Comparison of ENCODE assay signal across 8 cellular contexts in genomic region chr1:150560011-150560438, GRCh38. TPM values are rescaled to one million over a fixed set of nuclear protein-coding genes. Genes with fewer than 3 reads are reported as not detected.
DNase-seq lines count a peak whose midpoint lies in the region; ATAC-seq and TF ChIP-seq lines count a peak whose summit lies in the region.

No MANE protein-coding gene starts in this region.

- peak overlapping the region; percentile 59 for H3K4me3 Mint-ChIP-seq in natural killer cell

- H3K9me3 ChIP-seq in BE2C (no peaks in the 10 kb centered on the region), NT2/D1 (ENCODE audit: insufficient read depth, low read length) (no peaks in the 10 kb centered on the region), testis (no peaks in the 10 kb centered on the region)

- intact Hi-C loops in natural killer cell (cut with micrococcal nuclease) (loop anchor here (5.0 to 10.0 kb wide), 6 partner anchors 137 to 597 kb away; partner anchors contain the start of genes ANP32E, CTSS, GOLPH3L and RPRD2), testis (cut with DNase I; ENCODE audit: low total_unique reads) (loop anchor here (5.0 kb wide), 1 partner anchor 62 kb away; no protein-coding TSS in a partner anchor)

- TF ChIP-seq POLR2A in testis (IDR thresholded peaks at IDR 0.05), result no peak

- peak; percentile 81 for DNase-seq in BE2C
- DNase-seq in HEK293T (ENCODE audit: extremely low spot score), result peak; percentile 87
- DNase-seq in NT2/D1 (ENCODE audit: low read depth, low spot score), result no peak
- peak; percentile 75 for DNase-seq in activated T-cell treated with anti-CD3 and anti-CD28 coated beads, Interleukin-2, amount 50 U/mL, for 1 hour
- DNase-seq in natural killer cell, result peak; percentile 66
- peak; percentile 85 for DNase-seq in testis
- DNase-seq in HPDE6-E6E7 (ENCODE audit: extremely low spot score), result no peak

- ATAC-seq in esophagus mucosa (peak; percentile 8), natural killer cell (peak; percentile 16 to 40 (median 26))

- peak overlapping the region; percentile 97 to 99 for H3K27ac ChIP-seq in testis

- WGBS in testis, 2 donors, result 57 to 71% methylated on average over 5 to 8 of the region's 9 CpGs

- peaks cover 19% of the 10 kb centered on the region for H3K4me1 ChIP-seq in BE2C
- H3K4me1 ChIP-seq in NT2/D1 (ENCODE audit: insufficient read depth, insufficient read length), result peaks cover 24% of the 10 kb centered on the region
- peaks cover 51% of the 10 kb centered on the region for H3K4me1 ChIP-seq in testis

- no peak overlapping the region for H3K4me3 ChIP-seq in BE2C (ENCODE audit: low read depth, low read length)
- H3K4me3 ChIP-seq in NT2/D1 (ENCODE audit: insufficient read length, low read depth), result no peak overlapping the region
- no peak overlapping the region for H3K4me3 ChIP-seq in testis

- H3K27me3 ChIP-seq in BE2C (no peaks in the 10 kb centered on the region), NT2/D1 (ENCODE audit: insufficient read depth, insufficient read length) (no peaks in the 10 kb centered on the region), testis (no peaks in the 10 kb centered on the region)

- TF ChIP-seq CTCF in BE2C (IDR thresholded peaks at IDR 0.05; ENCODE audit: low read depth, low read length) (peak; percentile 97), natural killer cell (IDR thresholded peaks at IDR 0.05) (peak; percentile 71), testis (IDR thresholded peaks at IDR 0.05) (peak; percentile 85 to 91 (median 85))

- no peaks in the 10 kb centered on the region for H3K9me3 Mint-ChIP-seq in natural killer cell

- H3K36me3 ChIP-seq in BE2C (no peaks in the 10 kb centered on the region), NT2/D1 (ENCODE audit: insufficient read depth, insufficient read length, low read length) (peaks cover 63% of the 10 kb centered on the region), testis (ENCODE audit: low read depth, missing control alignments) (no peaks in the 10 kb centered on the region)

- POLR2A ChIA-PET in HEK293T (lab: Yijun Ruan, JAX), result interaction anchor here (3.7 to 11.7 kb wide), 2 partner anchors 18 to 69 kb away, joined by 32 to 260 read pairs; partner anchors contain the start of genes ENSA and MCL1

- CTCF ChIA-PET in HEK293T (lab: Yijun Ruan, JAX), result interaction anchor here (0.6 to 4.0 kb wide), 25 partner anchors 8 to 445 kb away, joined by 3 to 19 read pairs (median 4); partner anchors contain the start of genes ADAMTSL4, ENSA and FALEC

- H3K36me3 Mint-ChIP-seq in natural killer cell, result no peaks in the 10 kb centered on the region

- peaks cover 48 to 61% of the 10 kb centered on the region in 2 donors for H3K4me1 Mint-ChIP-seq in natural killer cell

- H3K9ac ChIP-seq in NT2/D1 (ENCODE audit: insufficient read length, low read depth), result peak overlapping the region; percentile 45

- peak overlapping the region; percentile 98 to 99 for H3K27ac Mint-ChIP-seq in natural killer cell

- H3K27me3 Mint-ChIP-seq in natural killer cell (ENCODE audit: low read depth in 2 of 2), result no peaks in the 10 kb centered on the region

TF ChIP-seq in HEK293T, 16 proteins besides CTCF, POLR2A, EP300 and RAD21:
- TF ChIP-seq SP1 (IDR thresholded peaks at IDR 0.05) (no peak), LEF1 (IDR thresholded peaks at IDR 0.05; ENCODE audit: borderline replicate concordance) (no peak), ZNF384 (IDR thresholded peaks at IDR 0.05) (no peak)
- TF ChIP-seq, protein P1, sequence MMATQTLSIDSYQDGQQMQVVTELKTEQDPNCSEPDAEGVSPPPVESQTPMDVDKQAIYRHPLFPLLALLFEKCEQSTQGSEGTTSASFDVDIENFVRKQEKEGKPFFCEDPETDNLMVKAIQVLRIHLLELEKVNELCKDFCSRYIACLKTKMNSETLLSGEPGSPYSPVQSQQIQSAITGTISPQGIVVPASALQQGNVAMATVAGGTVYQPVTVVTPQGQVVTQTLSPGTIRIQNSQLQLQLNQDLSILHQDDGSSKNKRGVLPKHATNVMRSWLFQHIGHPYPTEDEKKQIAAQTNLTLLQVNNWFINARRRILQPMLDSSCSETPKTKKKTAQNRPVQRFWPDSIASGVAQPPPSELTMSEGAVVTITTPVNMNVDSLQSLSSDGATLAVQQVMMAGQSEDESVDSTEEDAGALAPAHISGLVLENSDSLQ (IDR thresholded peaks at IDR 0.05), result no peak

RNA-seq across cellular contexts. Expression of gene ADAMTSL4, which starts 10.8 kb away (rescaled TPM):
- polyA plus RNA-seq in BE2C (2012; ENCODE audit: insufficient read depth, insufficient read length, low read depth), result 2.2 TPM
- total RNA-seq in esophagus mucosa (42.9 TPM), natural killer cell (1 to 10 TPM; 1.7 to 2.9 (median 2.9) TPM), testis (1 to 10 TPM; 8.9 to 10.0 TPM)
- 14.2 TPM for polyA plus RNA-seq in testis (ENCODE audit: insufficient read depth, low read depth, low replicate concordance)

RNA-seq across cellular contexts. Expression of gene MCL1, which starts 19.4 kb away (rescaled TPM):
- 88.9 TPM for polyA plus RNA-seq in BE2C (2012; ENCODE audit: insufficient read depth, insufficient read length, low read depth)
- total RNA-seq in esophagus mucosa (169 TPM), natural killer cell (1,000 to 10,000 TPM in 1 of 3 donors, 100 to 1,000 TPM in 2; 929 to 1,396 (median 938) TPM), testis (100 to 1,000 TPM in 1 of 2 donors, 10 to 100 TPM in 1; 94.1 to 111 TPM)
- 112 TPM for polyA plus RNA-seq in testis (ENCODE audit: insufficient read depth, low read depth, low replicate concordance)

RNA-seq across cellular contexts. Expression of gene FALEC, which starts 44.5 kb away (rescaled TPM):
- not detected for polyA plus RNA-seq in BE2C (2012; ENCODE audit: insufficient read depth, insufficient read length, low read depth)
- total RNA-seq in esophagus mucosa (1.6 TPM), natural killer cell (not detected), testis (1 to 10 TPM in 1 of 2 donors, not detected in 1; 1.3 TPM)
- not detected for polyA plus RNA-seq in testis (ENCODE audit: insufficient read depth, low read depth, low replicate concordance)

RNA-seq across cellular contexts. Expression of gene ECM1, which starts 52.1 kb away (rescaled TPM):
- 3.9 TPM for polyA plus RNA-seq in BE2C (2012; ENCODE audit: insufficient read depth, insufficient read length, low read depth)
- total RNA-seq in esophagus mucosa, result 438 TPM
- under 1 TPM in 2 of 3 donors, not detected in 1; 0.42 to 0.43 TPM for total RNA-seq in natural killer cell
- 1 to 10 TPM; 4.6 to 5.0 TPM for total RNA-seq in testis
- polyA plus RNA-seq in testis (ENCODE audit: insufficient read depth, low read depth, low replicate concordance), result 16.9 TPM

Comparison
In these comparisons a context has a peak if more than half of its experiments do, and no peak if none do; other contexts are left out.
1. DNase-seq: peak in BE2C (single experiment), HEK293T (single experiment), activated T-cell treated with anti-CD3 and anti-CD28 coated beads, Interleukin-2, amount 50 U/mL, for 1 hour (single experiment), natural killer cell (single experiment) and testis (single experiment); none in NT2/D1 (single experiment) and HPDE6-E6E7 (single experiment).
2. Peak in every context shown above with its lines, with median percentiles within 50 percentile points of each other: CTCF ChIP-seq.